ENCODE assay signal across 16 cellular contexts in genomic region chr6:137734875-137735182, GRCh38.
A peak's percentile ranks its signal among the peaks of the same experiment; 100 is the strongest.
DNase-seq lines count a peak whose midpoint lies in the region; ATAC-seq and TF ChIP-seq lines count a peak whose summit lies in the region.
"Had no signal": no experiment of that assay in that cellular context is flagged by ENCODE, and none has a peak within 500 bp of the region (broad histone marks: within the 10 kb centered on the region; RNA-seq: fewer than 3 reads in every experiment).

No MANE protein-coding gene starts in this region.

- no peaks in the 10 kb centered on the region for H3K9me3 ChIP-seq in KOPT-K1 (ENCODE audit: insufficient read depth, low read length, poor library complexity, severe bottlenecking)
- H3K9me3 ChIP-seq in liver (ENCODE audit: control insufficient read depth in 4 of 4, low read length in 3 of 4) = no peaks in the 10 kb centered on the region

- H3K36me3 ChIP-seq in KOPT-K1 (ENCODE audit: insufficient read depth, low read length) (no peaks in the 10 kb centered on the region), liver (ENCODE audit: control insufficient read depth in 4 of 4, insufficient read depth in 3 of 4, low read depth in 1 of 4, low read length in 3 of 4) (no peaks in the 10 kb centered on the region)
- H3K36me3 ChIP-seq: brain microvascular endothelial cell had no signal

- no peak for TF ChIP-seq RAD21 in liver (IDR thresholded peaks at IDR 0.05)

- H3K27ac ChIP-seq in KOPT-K1 (ENCODE audit: low read depth, low read length, poor library complexity, severe bottlenecking) (peak overlapping the region; percentile 97), liver (ENCODE audit: low read depth in 1 of 2, low read length in 2 of 2) (no peak overlapping the region)
- H3K27ac ChIP-seq: brain microvascular endothelial cell, dorsolateral prefrontal cortex had no signal

- no peak overlapping the region for H3K9ac ChIP-seq in liver (ENCODE audit: low read depth in 1 of 2, low read length in 2 of 2)

- H3K4me3 ChIP-seq in liver (ENCODE audit: low read depth in 1 of 3, low read length in 3 of 3) = no peak overlapping the region
- H3K4me3 ChIP-seq: dorsolateral prefrontal cortex had no signal

- no peaks in the 10 kb centered on the region for H3K27me3 ChIP-seq in liver (ENCODE audit: control insufficient read depth in 4 of 4, insufficient read depth in 4 of 4, low read length in 3 of 4)
- H3K27me3 ChIP-seq: brain microvascular endothelial cell had no signal

- peak; percentile 85 to 89 for DNase-seq in AML-193 (lab: John Stamatoyannopoulos, UW)
- peak; percentile 88 for DNase-seq in amniotic epithelial cell (ENCODE audit: low read depth)
- no peak for DNase-seq in KG1 (lab: John Stamatoyannopoulos, UW)
- no peak for DNase-seq in NCI-H2171 treated with DMSO at 0.1 percent for 48 hours (lab: John Stamatoyannopoulos, UW)
- no peak for DNase-seq in NK-92 treated with Interleukin-12 subunit alpha and Interleukin-12 subunit beta, amount 100 ng/mL, for 24 hours (lab: John Stamatoyannopoulos, UW)
- DNase-seq: activated CD8-positive, alpha-beta T cell treated with anti-CD3 and anti-CD28 coated beads for 36 hours; activated T-cell treated with anti-CD3 and anti-CD28 coated beads, Interleukin-2, amount 50 U/mL, for 72 hours; brain microvascular endothelial cell; DMS79 treated with DMSO at 0.1 percent for 48 hours; dorsolateral prefrontal cortex; MM.1S; NCI-H2081 treated with DMSO at 0.1 percent for 48 hours had no signal

- no peak for TF ChIP-seq CTCF in liver (IDR thresholded peaks at IDR 0.05; ENCODE audit: low read depth, low read length, missing input control)

- ATAC-seq in GM21423 (IDR thresholded peaks at IDR 0.05; ENCODE audit: unreplicated experiment) = no peak
- ATAC-seq: activated CD8-positive, alpha-beta T cell treated with anti-CD3 and anti-CD28 coated beads for 36 hours; Panc1 had no signal

- WGBS in liver = 43% methylated on average over 4 of the region's 4 CpGs

- peaks cover 0 to 2% (median 0%) of the 10 kb centered on the region in 4 donors for H3K4me1 ChIP-seq in liver (ENCODE audit: control insufficient read depth in 4 of 4, insufficient read depth in 4 of 4, low read length in 3 of 4)

TF ChIP-seq in liver, 16 proteins besides CTCF, POLR2A, EP300 and RAD21:
- TF ChIP-seq HNF4A (conservative IDR thresholded peaks at IDR 0.05) (peak in 1 of 2 donors; percentile 42), JUND (IDR thresholded peaks at IDR 0.05) (no peak), GABPA (IDR thresholded peaks at IDR 0.05 in 1 of 2, conservative IDR thresholded peaks at IDR 0.05 in 1 of 2) (no peak), MAX (IDR thresholded peaks at IDR 0.05) (peak; percentile 41), ZBTB33 (IDR thresholded peaks at IDR 0.05) (peak; percentile 30), RXRA (IDR thresholded peaks at IDR 0.05) (peak; percentile 38 to 73), SP1 (IDR thresholded peaks at IDR 0.05) (peak; percentile 42), ATF3 (IDR thresholded peaks at IDR 0.05) (peak; percentile 41)

Comparison
In these comparisons a context has a peak if more than half of its experiments do, and no peak if none do; other contexts are left out.
1. DNase-seq: peak in AML-193 (2 of 2) and amniotic epithelial cell (single experiment); none in KG1 (single experiment), NCI-H2171 treated with DMSO at 0.1 percent for 48 hours (single experiment) and NK-92 treated with Interleukin-12 subunit alpha and Interleukin-12 subunit beta, amount 100 ng/mL, for 24 hours (single experiment).